Comparison of ENCODE assay signal across 30 cellular contexts in genomic region chr18:40980171-40980570, GRCh38.
"Had no signal": no experiment of that assay in that cellular context is flagged by ENCODE, and none has a peak within 500 bp of the region (broad histone marks: within the 10 kb centered on the region; RNA-seq: fewer than 3 reads in every experiment).

No MANE protein-coding gene starts in this region.

- FAIRE-seq: endometrium, endothelial cell of umbilical vein had no signal

- DNase-seq: activated CD4-positive, alpha-beta memory T cell treated with anti-CD3 and anti-CD28 coated beads, Interleukin-2, amount 10 ng/mL, durations not matched to agents 7 days and 5 days; activated CD4-positive, alpha-beta T cell treated with anti-CD3 and anti-CD28 coated beads for 4 hours; activated CD4-positive, alpha-beta T cell treated with anti-CD3 and anti-CD28 coated beads, Interleukin-2, amount 10 ng/mL, durations not matched to agents 7 days and 5 days; activated CD4-positive, alpha-beta T cell treated with anti-CD3 and anti-CD28 coated beads, Interleukin-2, amount 50 U/mL, for 4 hours; activated CD4-positive, CD25-positive, alpha-beta regulatory T cell; activated CD4-positive, CD25-positive, alpha-beta regulatory T cell treated with anti-CD3 and anti-CD28 coated beads, Interleukin-2, amount 50 U/mL, for 72 hours; activated CD8-positive, alpha-beta memory T cell treated with anti-CD3 and anti-CD28 coated beads, Interleukin-2, amount 50 U/mL, for 48 hours; activated gamma-delta T cell; activated naive CD4-positive, alpha-beta T cell treated with anti-CD3 and anti-CD28 coated beads, Interleukin-2, amount 50 U/mL, for 16 hours; activated naive CD4-positive, alpha-beta T cell treated with Interleukin-2 at 50 U/mL for 16 hours; activated T-cell treated with anti-CD3 and anti-CD28 coated beads for 4 hours; activated T-cell treated with anti-CD3 and anti-CD28 coated beads, Interleukin-2, amount 50 U/mL, for 24 hours; activated T-cell treated with anti-CD3 and anti-CD28 coated beads, Interleukin-2, amount 50 U/mL, for 72 hours; amygdala; aorta; central memory CD4-positive, alpha-beta T cell; cerebellar nuclear complex; colonic mucosa; effector CD8-positive, alpha-beta T cell; esophagus squamous epithelium; foreskin melanocyte; heart right ventricle; T-helper 17 cell; T1000 had no signal

- H3K4me3 Mint-ChIP-seq: activated CD4-positive, alpha-beta memory T cell treated with anti-CD3 and anti-CD28 coated beads, Interleukin-2, amount 10 ng/mL, durations not matched to agents 7 days and 5 days; activated CD4-positive, alpha-beta T cell treated with anti-CD3 and anti-CD28 coated beads, Interleukin-2, amount 10 ng/mL, durations not matched to agents 7 days and 5 days; activated naive CD8-positive, alpha-beta T cell; activated T-cell treated with anti-CD3 and anti-CD28 coated beads, Interleukin-2, amount 50 U/mL, for 24 hours; activated T-cell treated with anti-CD3 and anti-CD28 coated beads, Interleukin-2, amount 50 U/mL, for 72 hours; brain; T-helper 17 cell; T-helper 2 cell treated with Interferon-gamma antibody and Interleukin-4, amounts not matched to agents 5 μg/mL and 100 μg/mL, for 36 hours had no signal

- H3K27ac Mint-ChIP-seq: activated CD4-positive, alpha-beta memory T cell treated with anti-CD3 and anti-CD28 coated beads, Interleukin-2, amount 10 ng/mL, durations not matched to agents 7 days and 5 days; activated CD4-positive, alpha-beta T cell treated with anti-CD3 and anti-CD28 coated beads, Interleukin-2, amount 10 ng/mL, durations not matched to agents 7 days and 5 days; activated naive CD8-positive, alpha-beta T cell; activated T-cell treated with anti-CD3 and anti-CD28 coated beads, Interleukin-2, amount 50 U/mL, for 24 hours; activated T-cell treated with anti-CD3 and anti-CD28 coated beads, Interleukin-2, amount 50 U/mL, for 72 hours; brain; T-helper 17 cell; T-helper 2 cell treated with Interferon-gamma antibody and Interleukin-4, amounts not matched to agents 5 μg/mL and 100 μg/mL, for 36 hours had no signal

- H3K36me3 Mint-ChIP-seq: activated naive CD8-positive, alpha-beta T cell; brain had no signal

- ATAC-seq: activated T-cell treated with anti-CD3 and anti-CD28 coated beads, Interleukin-2, amount 50 U/mL, for 72 hours; gastroesophageal sphincter; heart right ventricle; T-helper 17 cell had no signal

- H3K27me3 Mint-ChIP-seq: activated CD4-positive, alpha-beta memory T cell treated with anti-CD3 and anti-CD28 coated beads, Interleukin-2, amount 10 ng/mL, durations not matched to agents 7 days and 5 days; activated CD4-positive, alpha-beta T cell treated with anti-CD3 and anti-CD28 coated beads, Interleukin-2, amount 10 ng/mL, durations not matched to agents 7 days and 5 days; activated naive CD8-positive, alpha-beta T cell; activated T-cell treated with anti-CD3 and anti-CD28 coated beads, Interleukin-2, amount 50 U/mL, for 24 hours; T-helper 17 cell had no signal

- H3K4me1 Mint-ChIP-seq: activated CD4-positive, alpha-beta memory T cell treated with anti-CD3 and anti-CD28 coated beads, Interleukin-2, amount 10 ng/mL, durations not matched to agents 7 days and 5 days; activated CD4-positive, alpha-beta T cell treated with anti-CD3 and anti-CD28 coated beads, Interleukin-2, amount 10 ng/mL, durations not matched to agents 7 days and 5 days; brain; T-helper 17 cell had no signal
